In genomic region chr7:131057524-131058065, GRCh38 we compare ENCODE assay signal across 8 cellular contexts.
DNase-seq lines count a peak whose midpoint lies in the region; ATAC-seq and TF ChIP-seq lines count a peak whose summit lies in the region.
"Had no signal": no experiment of that assay in that cellular context is flagged by ENCODE, and none has a peak within 500 bp of the region (broad histone marks: within the 10 kb centered on the region; RNA-seq: fewer than 3 reads in every experiment).

No MANE protein-coding gene starts in this region.

- H3K27me3 ChIP-seq in MM.1S (replicated peaks; ENCODE audit: insufficient read depth, low read length): no peaks in the 10 kb centered on the region

- H3K4me2 ChIP-seq in MM.1S (ENCODE audit: low read depth, low read length): peak overlapping the region; percentile 55

- H3K79me2 ChIP-seq in MM.1S (ENCODE audit: low read length): peaks cover 92% of the 10 kb centered on the region

- H3K9me3 Mint-ChIP-seq in dendritic cell treated with granulocyte-macrophage colony-stimulating factor and Interleukin-4, amounts not matched to agents 40 ng/mL and 50 ng/mL, for 4 days: peaks cover 7% of the 10 kb centered on the region

- no peaks in the 10 kb centered on the region for H3K36me3 ChIP-seq in MM.1S (replicated peaks; ENCODE audit: insufficient read depth, low read length)

- H3K36me3 Mint-ChIP-seq in dendritic cell treated with granulocyte-macrophage colony-stimulating factor and Interleukin-4, amounts not matched to agents 40 ng/mL and 50 ng/mL, for 4 days (ENCODE audit: low read depth): peaks cover 44% of the 10 kb centered on the region

- H3K27ac ChIP-seq in MM.1S (ENCODE audit: low read length): peak overlapping the region; percentile 66
- H3K27ac ChIP-seq: parathyroid adenoma had no signal

- H3F3A ChIP-seq in MM.1S (ENCODE audit: insufficient read depth, low read length): peaks cover 15% of the 10 kb centered on the region

- no peak for TF ChIP-seq CTCF in MM.1S (IDR thresholded peaks at IDR 0.05; ENCODE audit: low read length)

- peaks cover 13% of the 10 kb centered on the region for H3K4me1 ChIP-seq in MM.1S (ENCODE audit: low read length)

- intact Hi-C loops in dendritic cell treated with granulocyte-macrophage colony-stimulating factor and Interleukin-4, amounts not matched to agents 40 ng/mL and 50 ng/mL, for 4 days (cut with micrococcal nuclease): no loop called here

- peak overlapping the region; percentile 41 for H3K4me3 Mint-ChIP-seq in dendritic cell treated with granulocyte-macrophage colony-stimulating factor and Interleukin-4, amounts not matched to agents 40 ng/mL and 50 ng/mL, for 4 days

- peaks cover 29% of the 10 kb centered on the region for H3K4me1 Mint-ChIP-seq in dendritic cell treated with granulocyte-macrophage colony-stimulating factor and Interleukin-4, amounts not matched to agents 40 ng/mL and 50 ng/mL, for 4 days (ENCODE audit: low read depth)

- H3K9ac ChIP-seq in MM.1S (ENCODE audit: low read length): peak overlapping the region; percentile 22; the same call in 1 of the 2 replicates
- H3K9ac ChIP-seq: parathyroid adenoma had no signal

- peaks cover 13% of the 10 kb centered on the region for H4K20me1 ChIP-seq in MM.1S (ENCODE audit: insufficient read depth, low read length)

- no peaks in the 10 kb centered on the region for H3K9me3 ChIP-seq in MM.1S (replicated peaks; ENCODE audit: insufficient read depth, low read length)

- H3K4me3 ChIP-seq in MM.1S (ENCODE audit: low read length): peak overlapping the region; percentile 5; the same call in 1 of the 2 replicates

- no peaks in the 10 kb centered on the region for H3K9me2 ChIP-seq in MM.1S (replicated peaks; ENCODE audit: insufficient read depth, low read length)

- no peaks in the 10 kb centered on the region for H3K27me3 Mint-ChIP-seq in dendritic cell treated with granulocyte-macrophage colony-stimulating factor and Interleukin-4, amounts not matched to agents 40 ng/mL and 50 ng/mL, for 4 days

- peak overlapping the region; percentile 79 for H3K27ac Mint-ChIP-seq in dendritic cell treated with granulocyte-macrophage colony-stimulating factor and Interleukin-4, amounts not matched to agents 40 ng/mL and 50 ng/mL, for 4 days

- DNase-seq in MM.1S (peak; percentile 52), anterior cingulate cortex (lab: John Stamatoyannopoulos, UW) (no peak), NCI-H2107 (lab: John Stamatoyannopoulos, UW) (no peak), DMS153 treated with DMSO at 0.1 percent for 48 hours (lab: John Stamatoyannopoulos, UW; ENCODE audit: unreplicated experiment) (no peak)
- DNase-seq in stimulated activated naive CD4-positive, alpha-beta T cell treated with Interleukin-2 at 50 U/mL for 16 hours (lab: John Stamatoyannopoulos, UW): peak; percentile 25

- ATAC-seq in GM21528 (IDR thresholded peaks at IDR 0.05; ENCODE audit: low FRiP score, unreplicated experiment): peak; percentile 28

- H2AFZ ChIP-seq in MM.1S (ENCODE audit: low read length): no peak overlapping the region
- H2AFZ ChIP-seq: parathyroid adenoma had no signal

Comparison
In these comparisons a context has a peak if more than half of its experiments do, and no peak if none do; other contexts are left out.
1. DNase-seq: peak in MM.1S (single experiment) and stimulated activated naive CD4-positive, alpha-beta T cell treated with Interleukin-2 at 50 U/mL for 16 hours (single experiment); none in anterior cingulate cortex (0 of 58), NCI-H2107 (single experiment) and DMS153 treated with DMSO at 0.1 percent for 48 hours (single experiment).